14 cellular contexts compared by ENCODE assay signal in genomic region chr4:108018884-108019187, GRCh38. TPM values are rescaled to one million over a fixed set of nuclear protein-coding genes. Genes with fewer than 3 reads are reported as not detected.
DNase-seq lines count a peak whose midpoint lies in the region; ATAC-seq and TF ChIP-seq lines count a peak whose summit lies in the region.
"Had no signal": no experiment of that assay in that cellular context is flagged by ENCODE, and none has a peak within 500 bp of the region (broad histone marks: within the 10 kb centered on the region; RNA-seq: fewer than 3 reads in every experiment).

No MANE protein-coding gene starts in this region.

- H3K4me3 ChIP-seq in SK-N-MC (no peak overlapping the region), hepatocyte (no peak overlapping the region)
- H3K4me3 ChIP-seq in naive thymus-derived CD4-positive, alpha-beta T cell (ENCODE audit: low read length), result no peak overlapping the region
- H3K4me3 ChIP-seq: HAP-1 had no signal

- H3K4me1 Mint-ChIP-seq in natural killer cell, result peaks cover 0 to under 1% of the 10 kb centered on the region in 2 donors
- H3K4me1 Mint-ChIP-seq in natural killer cell treated with Interleukin-12 subunit alpha and Interleukin-12 subunit beta and Interleukin-15 and Interleukin-18, amount 100 ng/mL, for 72 hours (ENCODE audit: low read depth in 2 of 2), result no peaks in the 10 kb centered on the region
- H3K4me1 Mint-ChIP-seq in naive thymus-derived CD4-positive, alpha-beta T cell, result peaks cover 0 to 28% (median 14%) of the 10 kb centered on the region in 7 donors

- POLR2A ChIA-PET in naive thymus-derived CD4-positive, alpha-beta T cell (lab: Charles Lee), result interaction anchor here (0.6 to 2.5 kb wide), 10 partner anchors 11 to 601 kb away, joined by 3 to 6 read pairs (median 4); partner anchors contain the start of gene RPL34

- H3K4me3 Mint-ChIP-seq in natural killer cell, result no peak overlapping the region
- H3K4me3 Mint-ChIP-seq in natural killer cell treated with Interleukin-12 subunit alpha and Interleukin-12 subunit beta and Interleukin-15 and Interleukin-18, amount 100 ng/mL, for 72 hours, result no peak overlapping the region
- H3K4me3 Mint-ChIP-seq in naive thymus-derived CD4-positive, alpha-beta T cell, result no peak overlapping the region
- H3K4me3 Mint-ChIP-seq: CD4-positive, CD25-positive, alpha-beta regulatory T cell had no signal

- H3K4me2 ChIP-seq in hepatocyte, result no peak overlapping the region
- H3K4me2 ChIP-seq: SK-N-SH had no signal

- intact Hi-C loops in natural killer cell (cut with micrococcal nuclease), result loop anchor here (1.0 kb wide), 2 partner anchors 553 to 1387 kb away; no protein-coding TSS in a partner anchor
- intact Hi-C loops in naive thymus-derived CD4-positive, alpha-beta T cell (cut with micrococcal nuclease), result loop anchor here (1.0 to 10.0 kb wide), 12 partner anchors 454 to 1388 kb away; partner anchors contain the start of genes OSTC (in 2 of the 2), RPL34 (in 2 of the 2) and ETNPPL (in 1 of the 2)

- H3K79me2 ChIP-seq in hepatocyte, result no peaks in the 10 kb centered on the region

- H3K36me3 ChIP-seq in SK-N-MC (ENCODE audit: insufficient read depth, low read length) (peaks cover 66% of the 10 kb centered on the region), hepatocyte (replicated peaks; ENCODE audit: insufficient read depth, low read depth) (peaks cover 1% of the 10 kb centered on the region)
- peaks cover 0 to 36% (median 4%) of the 10 kb centered on the region in 3 experiments for H3K36me3 ChIP-seq in naive thymus-derived CD4-positive, alpha-beta T cell (ENCODE audit: control insufficient read depth in 2 of 3, insufficient read depth in 3 of 3, low read length in 3 of 3)

- peak; percentile 6 for TF ChIP-seq CTCF in natural killer cell (IDR thresholded peaks at IDR 0.05)
- TF ChIP-seq CTCF in hepatocyte (IDR thresholded peaks at IDR 0.05; ENCODE audit: poor library complexity), result no peak

- H4K20me1 ChIP-seq in hepatocyte (ENCODE audit: insufficient read depth, poor library complexity, severe bottlenecking), result no peaks in the 10 kb centered on the region

- CTCF ChIA-PET in naive thymus-derived CD4-positive, alpha-beta T cell (lab: Charles Lee), result interaction anchor here (0.6 to 4.9 kb wide), 32 partner anchors 11 to 1572 kb away, joined by 3 to 77 read pairs (median 4); partner anchors contain the start of gene LEF1

- H3K36me3 Mint-ChIP-seq in natural killer cell, result peaks cover 10% of the 10 kb centered on the region
- H3K36me3 Mint-ChIP-seq in natural killer cell treated with Interleukin-12 subunit alpha and Interleukin-12 subunit beta and Interleukin-15 and Interleukin-18, amount 100 ng/mL, for 72 hours, result peaks cover 10% of the 10 kb centered on the region
- peaks cover 2 to 40% (median 22%) of the 10 kb centered on the region in 5 donors for H3K36me3 Mint-ChIP-seq in naive thymus-derived CD4-positive, alpha-beta T cell

- 45% methylated on average over 2 of the region's 2 CpGs for WGBS in hepatocyte (ENCODE audit: low lambda C conversion rate, missing lambda C conversion rate)

- H3K27ac ChIP-seq in SK-N-MC, result no peak overlapping the region
- H3K27ac ChIP-seq in naive thymus-derived CD4-positive, alpha-beta T cell (ENCODE audit: low read depth, low read length), result no peak overlapping the region
- H3K27ac ChIP-seq in hepatocyte, result no peak overlapping the region
- H3K27ac ChIP-seq: HL-60 had no signal

- DNase-seq in natural killer cell (no peak), SK-N-MC (ENCODE audit: low read depth, low spot score) (no peak), hepatocyte (ENCODE audit: low spot score) (no peak), activated gamma-delta T cell (lab: John Stamatoyannopoulos, UW) (no peak), NCI-H1092 treated with DMSO at 0.1 percent for 48 hours (lab: John Stamatoyannopoulos, UW) (no peak)
- DNase-seq in natural killer cell treated with Interleukin-12 subunit alpha and Interleukin-12 subunit beta and Interleukin-15 and Interleukin-18, amount 100 ng/mL, for 72 hours (ENCODE audit: low spot score), result no peak
- no peak for DNase-seq in naive thymus-derived CD4-positive, alpha-beta T cell
- DNase-seq: DMS79, NCI-H1417 treated with DMSO at 0.1 percent for 48 hours had no signal

- H3K27ac Mint-ChIP-seq in natural killer cell, result no peak overlapping the region
- H3K27ac Mint-ChIP-seq in natural killer cell treated with Interleukin-12 subunit alpha and Interleukin-12 subunit beta and Interleukin-15 and Interleukin-18, amount 100 ng/mL, for 72 hours, result no peak overlapping the region
- H3K27ac Mint-ChIP-seq in naive thymus-derived CD4-positive, alpha-beta T cell, result peak overlapping the region in 5 of 9 donors; percentile 5 to 86 (median 52)

- H3K9me3 Mint-ChIP-seq in natural killer cell, result no peaks in the 10 kb centered on the region
- H3K9me3 Mint-ChIP-seq in natural killer cell treated with Interleukin-12 subunit alpha and Interleukin-12 subunit beta and Interleukin-15 and Interleukin-18, amount 100 ng/mL, for 72 hours, result no peaks in the 10 kb centered on the region
- no peaks in the 10 kb centered on the region for H3K9me3 Mint-ChIP-seq in naive thymus-derived CD4-positive, alpha-beta T cell
- H3K9me3 Mint-ChIP-seq: CD4-positive, CD25-positive, alpha-beta regulatory T cell had no signal

- H3K9me3 ChIP-seq in SK-N-MC (ENCODE audit: low read depth, low read length) (no peaks in the 10 kb centered on the region), hepatocyte (ENCODE audit: low read depth) (no peaks in the 10 kb centered on the region)
- no peaks in the 10 kb centered on the region for H3K9me3 ChIP-seq in naive thymus-derived CD4-positive, alpha-beta T cell (ENCODE audit: control insufficient read depth in 2 of 3, low read length in 3 of 3)
- H3K9me3 ChIP-seq: HAP-1, SK-N-SH had no signal

- no peaks in the 10 kb centered on the region for H3K4me1 ChIP-seq in naive thymus-derived CD4-positive, alpha-beta T cell (ENCODE audit: control insufficient read depth in 2 of 2, insufficient read depth in 2 of 2, low read length in 2 of 2)
- H3K4me1 ChIP-seq in hepatocyte (ENCODE audit: insufficient read depth), result no peaks in the 10 kb centered on the region
- H3K4me1 ChIP-seq: HAP-1 had no signal

- no peaks in the 10 kb centered on the region for H3K27me3 Mint-ChIP-seq in natural killer cell (ENCODE audit: low read depth in 2 of 2)
- no peaks in the 10 kb centered on the region for H3K27me3 Mint-ChIP-seq in natural killer cell treated with Interleukin-12 subunit alpha and Interleukin-12 subunit beta and Interleukin-15 and Interleukin-18, amount 100 ng/mL, for 72 hours
- no peaks in the 10 kb centered on the region for H3K27me3 Mint-ChIP-seq in naive thymus-derived CD4-positive, alpha-beta T cell
- H3K27me3 Mint-ChIP-seq: CD4-positive, CD25-positive, alpha-beta regulatory T cell had no signal

- no peaks in the 10 kb centered on the region for H3K27me3 ChIP-seq in naive thymus-derived CD4-positive, alpha-beta T cell (ENCODE audit: control insufficient read depth in 2 of 2, insufficient read depth in 2 of 2, low read length in 2 of 2)
- H3K27me3 ChIP-seq in hepatocyte, result no peaks in the 10 kb centered on the region

- peak overlapping the region; percentile 25 for H3K9ac ChIP-seq in SK-N-MC (ENCODE audit: insufficient read length)
- H3K9ac ChIP-seq: SK-N-SH had no signal

- no peak for ATAC-seq in natural killer cell
- ATAC-seq in natural killer cell treated with Interleukin-12 subunit alpha and Interleukin-12 subunit beta and Interleukin-15 and Interleukin-18, amount 100 ng/mL, for 72 hours, result no peak
- ATAC-seq in naive thymus-derived CD4-positive, alpha-beta T cell, result no peak
- ATAC-seq in HG03139 (IDR thresholded peaks at IDR 0.05; ENCODE audit: unreplicated experiment), result no peak

- no peaks in the 10 kb centered on the region for H3K9me2 ChIP-seq in hepatocyte (replicated peaks; ENCODE audit: insufficient read depth)
- H3K9me2 ChIP-seq: SK-N-SH had no signal

- H2AFZ ChIP-seq in hepatocyte, result no peak overlapping the region

RNA-seq across cellular contexts. Expression of gene HADH, which starts 29.1 kb away (rescaled TPM):
- total RNA-seq in natural killer cell, result 10 to 100 TPM in 2 of 3 donors, 1 to 10 TPM in 1; 9.1 to 16.5 (median 14.4) TPM
- total RNA-seq in natural killer cell treated with Interleukin-12 subunit alpha and Interleukin-12 subunit beta and Interleukin-15 and Interleukin-18, amount 100 ng/mL, for 72 hours, result 10 to 100 TPM; 21.3 to 33.9 TPM
- 10 to 100 TPM; 16.5 to 38.8 (median 29.7) TPM for total RNA-seq in naive thymus-derived CD4-positive, alpha-beta T cell
- polyA plus RNA-seq in naive thymus-derived CD4-positive, alpha-beta T cell, result 10 to 100 TPM; 43.0 to 45.1 TPM
- total RNA-seq in hepatocyte, result 76.7 and 78.1 TPM in 2 replicates
- 61.8 and 83.5 TPM in 2 replicates for polyA plus RNA-seq in hepatocyte

Comparison
In these comparisons a context has a peak if more than half of its experiments do, and no peak if none do; other contexts are left out.
1. H3K27ac Mint-ChIP-seq: peak in naive thymus-derived CD4-positive, alpha-beta T cell (5 of 9); none in natural killer cell (0 of 2) and natural killer cell treated with Interleukin-12 subunit alpha and Interleukin-12 subunit beta and Interleukin-15 and Interleukin-18, amount 100 ng/mL, for 72 hours (0 of 2).